16 cellular contexts compared by ENCODE assay signal in the genomic region with DNA sequence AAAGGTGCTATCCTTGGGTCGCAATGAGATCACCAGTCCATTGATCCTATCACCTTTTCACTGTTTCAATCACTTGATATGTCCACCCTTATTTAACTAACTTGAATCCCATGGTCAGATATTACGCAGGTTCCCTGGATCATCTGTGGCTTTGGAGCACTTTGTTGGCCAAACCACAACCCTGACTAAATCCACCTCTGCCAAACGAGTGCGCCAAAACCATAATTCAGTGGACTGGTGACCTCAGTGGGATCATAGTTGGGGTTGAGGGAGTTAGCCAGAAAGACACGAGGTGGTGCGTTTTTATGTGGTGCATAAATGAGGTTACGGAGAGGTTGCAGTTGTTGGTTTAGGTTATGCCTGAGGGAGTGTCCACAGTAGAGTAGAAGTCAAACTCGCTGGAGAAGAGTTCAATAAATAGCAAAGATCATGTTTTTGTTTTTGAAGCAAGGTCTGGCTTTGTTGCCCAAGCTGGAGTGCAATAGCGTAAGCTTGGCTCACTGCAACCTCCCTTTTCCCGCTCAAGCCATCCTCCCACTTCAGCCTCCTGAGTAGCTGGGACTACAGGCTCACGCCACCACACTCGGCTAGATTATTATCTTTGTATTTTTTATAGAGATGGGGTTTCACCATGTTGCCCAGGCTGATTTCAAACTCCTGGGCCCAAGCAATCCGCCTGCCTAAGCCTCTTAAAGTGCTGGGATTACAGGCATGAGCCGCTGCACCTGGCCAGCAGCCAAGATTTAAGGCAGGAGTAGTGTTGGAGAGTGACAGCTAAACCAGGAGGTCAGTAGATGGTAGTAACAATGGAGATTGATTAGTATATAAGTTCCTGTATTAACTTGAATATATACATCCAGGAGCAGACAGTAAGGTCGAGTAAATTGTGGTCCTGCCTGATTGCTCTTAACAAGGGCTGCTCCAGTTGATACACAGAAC. TPM values are rescaled to one million over a fixed set of nuclear protein-coding genes. Genes with fewer than 3 reads are reported as not detected.
DNase-seq lines count a peak whose midpoint lies in the region; TF ChIP-seq lines count a peak whose summit lies in the region.
"Had no signal": no experiment of that assay in that cellular context is flagged by ENCODE, and none has a peak within 500 bp of the region (broad histone marks: within the 10 kb centered on the region; RNA-seq: fewer than 3 reads in every experiment).

No MANE protein-coding gene starts in this region.

- POLR2A ChIA-PET in HEK293T (lab: Yijun Ruan, JAX), result no interaction called here
- POLR2A ChIA-PET in GM10248 (lab: Yijun Ruan, JAX), result no interaction called here

- CTCF ChIA-PET in HEK293T (lab: Yijun Ruan, JAX) (no interaction called here), GM10248 (lab: Yijun Ruan, JAX) (no interaction called here)

- TF ChIP-seq CTCF in fibroblast of the aortic adventitia (IDR thresholded peaks at IDR 0.05; ENCODE audit: insufficient read depth, low read length) (no peak), GM10248 (IDR thresholded peaks at IDR 0.05; ENCODE audit: control extremely low read depth, extremely low read depth, low read depth, missing control alignments) (no peak)

- DNase-seq in D341Med (ENCODE audit: low spot score) (peak; percentile 61), HEK293T (ENCODE audit: extremely low spot score) (no peak), NCI-H82 (lab: John Stamatoyannopoulos, UW) (peak; percentile 96), fibroblast of the aortic adventitia (ENCODE audit: low read depth) (peak; percentile 5), NCI-H2171 treated with DMSO at 0.1 percent for 48 hours (lab: John Stamatoyannopoulos, UW) (no peak), GM10248 (ENCODE audit: extremely low spot score) (no peak), AML-193 (lab: John Stamatoyannopoulos, UW) (no peak)
- no peak for DNase-seq in effector CD8-positive, alpha-beta T cell (lab: John Stamatoyannopoulos, UW)
- DNase-seq: activated CD4-positive, alpha-beta T cell treated with anti-CD3 and anti-CD28 coated beads, Interleukin-2, amount 50 U/mL, for 48 hours; activated naive CD8-positive, alpha-beta T cell treated with anti-CD3 and anti-CD28 coated beads for 36 hours; activated T-cell treated with anti-CD3 and anti-CD28 coated beads, Interleukin-2, amount 50 U/mL, for 1 hour; DND-41; effector memory CD8-positive, alpha-beta T cell had no signal

- no peak overlapping the region for H3K4me3 ChIP-seq in fibroblast of the aortic adventitia (ENCODE audit: low read depth, low read length)
- H3K4me3 ChIP-seq: tibial nerve had no signal

TF ChIP-seq in HEK293T, 16 proteins besides CTCF, POLR2A, EP300 and RAD21:
- no peak for TF ChIP-seq CTBP1 (IDR thresholded peaks at IDR 0.05; ENCODE audit: borderline replicate concordance)
- TF ChIP-seq, protein P1, sequence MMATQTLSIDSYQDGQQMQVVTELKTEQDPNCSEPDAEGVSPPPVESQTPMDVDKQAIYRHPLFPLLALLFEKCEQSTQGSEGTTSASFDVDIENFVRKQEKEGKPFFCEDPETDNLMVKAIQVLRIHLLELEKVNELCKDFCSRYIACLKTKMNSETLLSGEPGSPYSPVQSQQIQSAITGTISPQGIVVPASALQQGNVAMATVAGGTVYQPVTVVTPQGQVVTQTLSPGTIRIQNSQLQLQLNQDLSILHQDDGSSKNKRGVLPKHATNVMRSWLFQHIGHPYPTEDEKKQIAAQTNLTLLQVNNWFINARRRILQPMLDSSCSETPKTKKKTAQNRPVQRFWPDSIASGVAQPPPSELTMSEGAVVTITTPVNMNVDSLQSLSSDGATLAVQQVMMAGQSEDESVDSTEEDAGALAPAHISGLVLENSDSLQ (IDR thresholded peaks at IDR 0.05), result peak; percentile 65

RNA-seq across cellular contexts. Expression of a gene that starts 4.5 kb away (rescaled TPM):
- not detected in 2 replicates for total RNA-seq in fibroblast of the aortic adventitia (ENCODE audit: low replicate concordance)
- total RNA-seq: activated naive CD8-positive, alpha-beta T cell treated with anti-CD3 and anti-CD28 coated beads for 36 hours; mononuclear cell; skeletal muscle tissue; tibial nerve had no signal

RNA-seq across cellular contexts. Expression of a gene that starts 19.9 kb away (rescaled TPM):
- not detected in 2 replicates for total RNA-seq in fibroblast of the aortic adventitia (ENCODE audit: low replicate concordance)
- total RNA-seq: mononuclear cell, skeletal muscle tissue, tibial nerve had no signal

RNA-seq across cellular contexts. Expression of a gene that starts 21.9 kb away (rescaled TPM):
- 30.9 and 63.4 TPM in 2 replicates for total RNA-seq in fibroblast of the aortic adventitia (ENCODE audit: low replicate concordance)

RNA-seq across cellular contexts. Expression of a gene that starts 42.1 kb away (rescaled TPM):
- 796 and 2,500 TPM in 2 replicates for total RNA-seq in fibroblast of the aortic adventitia (ENCODE audit: low replicate concordance)

RNA-seq across cellular contexts. Expression of a gene that starts 42.5 kb away (rescaled TPM):
- total RNA-seq in fibroblast of the aortic adventitia (ENCODE audit: low replicate concordance), result 61.2 and 79.9 TPM in 2 replicates

Comparison
In these comparisons a context has a peak if more than half of its experiments do, and no peak if none do; other contexts are left out.
1. DNase-seq: peak in D341Med (single experiment), NCI-H82 (single experiment) and fibroblast of the aortic adventitia (single experiment); none in HEK293T (single experiment), effector CD8-positive, alpha-beta T cell (single experiment), NCI-H2171 treated with DMSO at 0.1 percent for 48 hours (single experiment), GM10248 (single experiment) and AML-193 (0 of 2).